ENCODE assay signal across 24 cellular contexts in genomic region chr19:30116530-30116929, GRCh38.
"Had no signal": no experiment of that assay in that cellular context is flagged by ENCODE, and none has a peak within 500 bp of the region (broad histone marks: within the 10 kb centered on the region; RNA-seq: fewer than 3 reads in every experiment).

No MANE protein-coding gene starts in this region.

- H3K27me3 ChIP-seq: brain microvascular endothelial cell, cardiac muscle cell, SJCRH30 had no signal

- H3K4me3 ChIP-seq: cardiac muscle cell, SJCRH30, SK-N-MC had no signal

- ATAC-seq: activated CD8-positive, alpha-beta T cell treated with anti-CD3 and anti-CD28 coated beads for 36 hours; activated T-cell treated with anti-CD3 and anti-CD28 coated beads, Interleukin-2, amount 50 U/mL, for 72 hours; activated T-helper 17 cell treated with anti-CD3 and anti-CD28 coated beads, Interleukin-2, amount 50 U/mL, for 72 hours had no signal

- H3K27ac ChIP-seq: brain microvascular endothelial cell, cardiac muscle cell, SJCRH30, SK-N-MC had no signal

- DNase-seq: activated CD4-positive, alpha-beta T cell treated with anti-CD3 and anti-CD28 coated beads, Interleukin-2, amount 10 ng/mL, durations not matched to agents 24 days and 14 days; activated CD4-positive, alpha-beta T cell treated with anti-CD3 and anti-CD28 coated beads, Interleukin-2, amount 50 U/mL, for 4 hours; activated CD8-positive, alpha-beta T cell treated with anti-CD3 and anti-CD28 coated beads for 36 hours; activated effector memory CD4-positive, alpha-beta T cell treated with anti-CD3 and anti-CD28 coated beads, Interleukin-2, amount 50 U/mL, for 16 hours; activated naive CD4-positive, alpha-beta T cell; activated naive CD4-positive, alpha-beta T cell treated with anti-CD3 and anti-CD28 coated beads, Interleukin-2, amount 50 U/mL, for 16 hours; activated naive CD8-positive, alpha-beta T cell treated with anti-CD3 and anti-CD28 coated beads for 36 hours; activated T-cell treated with anti-CD3 and anti-CD28 coated beads, Interleukin-2, amount 50 U/mL, for 1 hour; activated T-cell treated with anti-CD3 and anti-CD28 coated beads, Interleukin-2, amount 50 U/mL, for 72 hours; amniotic stem cell; brain microvascular endothelial cell; NCI-H1092 treated with DMSO at 0.1 percent for 48 hours; NCI-H146; NCI-H187; NCI-H2081; NCI-H226; NCI-H446 treated with DMSO at 0.1 percent for 48 hours; NCI-H524; SHP77; SJCRH30 had no signal

- H3K4me1 ChIP-seq: SJCRH30 had no signal

- FAIRE-seq: TTC549 had no signal

- H3K36me3 ChIP-seq: brain microvascular endothelial cell, cardiac muscle cell, SJCRH30 had no signal

- H3K9me3 ChIP-seq: SJCRH30 had no signal
